ENCODE assay signal across 9 cellular contexts in the genomic region with DNA sequence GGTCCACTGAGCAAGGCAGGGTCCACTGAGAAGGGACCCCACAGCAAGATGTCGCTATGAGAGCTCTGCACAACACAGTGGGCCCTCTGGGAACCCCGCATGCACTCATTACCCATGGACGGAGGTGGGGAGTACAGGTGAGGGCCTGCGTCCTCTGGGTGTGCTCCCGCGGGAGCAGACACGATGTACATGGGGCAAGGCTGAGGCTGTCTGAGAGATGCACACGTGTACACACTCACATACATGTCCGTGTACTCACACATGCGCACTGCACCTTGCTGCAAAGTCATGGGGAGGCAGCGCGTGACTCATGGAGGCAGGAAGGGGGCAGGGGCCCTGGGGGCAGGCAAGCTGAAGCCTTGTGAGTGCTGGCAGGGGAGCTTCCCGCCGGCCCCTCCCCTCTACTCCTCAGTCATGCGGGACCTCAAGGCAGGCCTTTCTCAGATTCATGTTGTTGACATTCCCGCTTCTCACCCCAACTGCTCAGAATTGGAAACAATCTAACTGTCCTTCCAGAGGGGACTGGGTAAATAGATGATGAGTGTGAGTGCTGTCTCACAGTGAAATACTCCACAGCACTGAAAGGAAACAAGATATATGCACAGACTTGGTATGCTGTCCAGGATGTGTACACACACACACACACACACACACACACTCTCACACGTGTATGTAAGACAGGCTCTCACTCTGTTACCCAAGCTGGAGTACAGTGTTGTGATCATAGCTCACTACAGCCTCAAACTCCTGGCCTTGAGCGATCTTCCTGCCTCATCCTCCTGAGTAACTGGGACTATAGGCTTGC. TPM values are rescaled to one million over a fixed set of nuclear protein-coding genes. Genes with fewer than 3 reads are reported as not detected.
DNase-seq lines count a peak whose midpoint lies in the region; ATAC-seq and TF ChIP-seq lines count a peak whose summit lies in the region.
"Had no signal": no experiment of that assay in that cellular context is flagged by ENCODE, and none has a peak within 500 bp of the region (broad histone marks: within the 10 kb centered on the region; RNA-seq: fewer than 3 reads in every experiment).

No MANE protein-coding gene starts in this region.

- no peak for TF ChIP-seq CTCF in prostate gland (IDR thresholded peaks at IDR 0.05)

- DNase-seq in DMS53 (lab: John Stamatoyannopoulos, UW) = peak; percentile 58
- DNase-seq in DMS53 treated with DMSO at 0.1 percent for 48 hours (lab: John Stamatoyannopoulos, UW; ENCODE audit: unreplicated experiment) = no peak
- DNase-seq in NT2/D1 (ENCODE audit: low read depth, low spot score) = peak; percentile 63
- no peak for DNase-seq in sciatic nerve (ENCODE audit: low spot score)
- DNase-seq in NCI-H524 treated with DMSO at 0.1 percent for 48 hours (lab: John Stamatoyannopoulos, UW) = no peak
- no peak for DNase-seq in prostate gland (ENCODE audit: low spot score)

- peak overlapping the region; percentile 76 for H3K9ac ChIP-seq in NT2/D1 (ENCODE audit: insufficient read length, low read depth)

- H3K27ac ChIP-seq in prostate gland = no peak overlapping the region

- H3K4me1 ChIP-seq in NT2/D1 (ENCODE audit: insufficient read depth, insufficient read length) = peaks cover 10% of the 10 kb centered on the region
- no peaks in the 10 kb centered on the region for H3K4me1 ChIP-seq in prostate gland (replicated peaks)

- H3K9me3 ChIP-seq in NT2/D1 (ENCODE audit: insufficient read depth, low read length) (no peaks in the 10 kb centered on the region), prostate gland (no peaks in the 10 kb centered on the region)

- H3K4me3 ChIP-seq in NT2/D1 (ENCODE audit: insufficient read length, low read depth) (peak overlapping the region; percentile 36), prostate gland (no peak overlapping the region)

- ATAC-seq in esophagus mucosa (peak; percentile 77), sciatic nerve (peak; percentile 31), GM18505 (IDR thresholded peaks at IDR 0.05; ENCODE audit: unreplicated experiment) (no peak)
- ATAC-seq: activated CD4-positive, CD25-positive, alpha-beta regulatory T cell treated with anti-CD3 and anti-CD28 coated beads, Interleukin-2, amount 50 U/mL, for 24 hours had no signal

- 53% methylated on average over 18 of the region's 18 CpGs for WGBS in prostate gland

- H3K36me3 ChIP-seq in NT2/D1 (ENCODE audit: insufficient read depth, insufficient read length, low read length) = no peaks in the 10 kb centered on the region
- H3K36me3 ChIP-seq in prostate gland = no peaks in the 10 kb centered on the region

- no peak for TF ChIP-seq POLR2A in prostate gland (IDR thresholded peaks at IDR 0.05)
- no peak for TF ChIP-seq POLR2A in GM18505 (IDR thresholded peaks at IDR 0.05; ENCODE audit: borderline replicate concordance, extremely low read depth, insufficient read depth, insufficient read length)

- intact Hi-C loops in sciatic nerve (cut with DNase I) = no loop called here
- intact Hi-C loops in prostate gland (cut with DNase I) = no loop called here

- H3K27me3 ChIP-seq in NT2/D1 (ENCODE audit: insufficient read depth, insufficient read length) (no peaks in the 10 kb centered on the region), prostate gland (replicated peaks; ENCODE audit: insufficient read depth) (no peaks in the 10 kb centered on the region)

RNA-seq across cellular contexts. Expression of a gene that starts 40.0 kb away (rescaled TPM):
- total RNA-seq in esophagus mucosa (1.4 TPM), sciatic nerve (4.6 TPM), prostate gland (under 1 TPM; 0.23 TPM)

Comparison
In these comparisons a context has a peak if more than half of its experiments do, and no peak if none do; other contexts are left out.
1. DNase-seq: peak in DMS53 (single experiment) and NT2/D1 (single experiment); none in DMS53 treated with DMSO at 0.1 percent for 48 hours (single experiment), sciatic nerve (single experiment), NCI-H524 treated with DMSO at 0.1 percent for 48 hours (single experiment) and prostate gland (single experiment).